Comparison of ENCODE assay signal across 32 cellular contexts in genomic region chr1:48232722-48233121, GRCh38. TPM values are rescaled to one million over a fixed set of nuclear protein-coding genes. Genes with fewer than 3 reads are reported as not detected.
"Had no signal": no experiment of that assay in that cellular context is flagged by ENCODE, and none has a peak within 500 bp of the region (broad histone marks: within the 10 kb centered on the region; RNA-seq: fewer than 3 reads in every experiment).

No MANE protein-coding gene starts in this region.

- H3K9me3 Mint-ChIP-seq: dendritic cell treated with granulocyte-macrophage colony-stimulating factor and Interleukin-4, amounts not matched to agents 40 ng/mL and 50 ng/mL, for 4 days; effector memory CD8-positive, alpha-beta T cell; endodermal cell had no signal

- H3K4me3 ChIP-seq: colonic mucosa, coronary artery, dorsolateral prefrontal cortex, esophagus muscularis mucosa, esophagus squamous epithelium, gastrocnemius medialis, gastroesophageal sphincter, heart left ventricle, heart right ventricle had no signal

- H3K27me3 Mint-ChIP-seq: effector memory CD8-positive, alpha-beta T cell had no signal

- H3K27me3 ChIP-seq: colonic mucosa, dorsolateral prefrontal cortex, esophagus muscularis mucosa, foreskin keratinocyte, gastrocnemius medialis, gastroesophageal sphincter, heart left ventricle had no signal

- H3K4me3 Mint-ChIP-seq: dendritic cell treated with granulocyte-macrophage colony-stimulating factor and Interleukin-4, amounts not matched to agents 40 ng/mL and 50 ng/mL, for 4 days; effector memory CD8-positive, alpha-beta T cell; endodermal cell had no signal

- H3K36me3 ChIP-seq: colonic mucosa, esophagus muscularis mucosa, esophagus squamous epithelium, gastrocnemius medialis, gastroesophageal sphincter, heart left ventricle, heart right ventricle had no signal

- H3K9me3 ChIP-seq: colonic mucosa, esophagus muscularis mucosa, esophagus squamous epithelium, gastrocnemius medialis, gastroesophageal sphincter, heart left ventricle, heart right ventricle had no signal

- FAIRE-seq: colon, endometrium, endothelial cell of umbilical vein, frontal cortex had no signal

- ATAC-seq: effector memory CD8-positive, alpha-beta T cell; esophagus mucosa; foreskin keratinocyte; gastrocnemius medialis; gastroesophageal sphincter; heart left ventricle; heart right ventricle had no signal

- H3K27ac Mint-ChIP-seq: dendritic cell treated with granulocyte-macrophage colony-stimulating factor and Interleukin-4, amounts not matched to agents 40 ng/mL and 50 ng/mL, for 4 days; endodermal cell had no signal

- H3K27ac ChIP-seq: colonic mucosa, coronary artery, dorsolateral prefrontal cortex, epithelial cell of prostate, esophagus muscularis mucosa, esophagus squamous epithelium, foreskin keratinocyte, gastrocnemius medialis, gastroesophageal sphincter, heart left ventricle, heart right ventricle had no signal

- DNase-seq: colonic mucosa; cortex of kidney; dermis blood vessel endothelial cell; dorsolateral prefrontal cortex; effector CD4-positive, alpha-beta T cell; effector CD8-positive, alpha-beta T cell; effector memory CD4-positive, alpha-beta T cell; effector memory CD8-positive, alpha-beta T cell; erythroblast; esophagus squamous epithelium; foreskin fibroblast; foreskin keratinocyte; foreskin melanocyte; gastrocnemius medialis; glutamatergic neuron; heart left ventricle; heart right ventricle had no signal

- H3K4me1 ChIP-seq: colonic mucosa, foreskin keratinocyte, gastrocnemius medialis, gastroesophageal sphincter had no signal

RNA-seq across cellular contexts. Expression of gene SLC5A9, which starts 10.2 kb away (rescaled TPM):
- total RNA-seq: dermis blood vessel endothelial cell, endothelial cell of umbilical vein, epithelial cell of proximal tubule, esophagus mucosa, fibroblast of lung, fibroblast of villous mesenchyme, foreskin keratinocyte, frontal cortex, gastrocnemius medialis, glomerular endothelial cell had no signal
- polyA plus RNA-seq: endothelial cell of umbilical vein, fibroblast of lung, foreskin keratinocyte had no signal
